Comparison of ENCODE assay signal across 31 cellular contexts in genomic region chr2:209181984-209182383, GRCh38.
"Had no signal": no experiment of that assay in that cellular context is flagged by ENCODE, and none has a peak within 500 bp of the region (broad histone marks: within the 10 kb centered on the region; RNA-seq: fewer than 3 reads in every experiment).

No MANE protein-coding gene starts in this region.

- H3K4me1 Mint-ChIP-seq: naive B cell; naive thymus-derived CD8-positive, alpha-beta T cell; nephron progenitor cell; neural crest cell; stimulated activated memory B cell treated with anti-CD40 and anti-IgM and Interleukin-4, amounts not matched to agents 10 μg/mL and 1 μg/mL and 100 μg/mL, for 72 hours; stimulated activated naive CD8-positive, alpha-beta T cell treated with anti-CD3 and anti-CD28 coated beads, Interleukin-15, amount 100 ng/mL, for 72 hours had no signal

- ATAC-seq: naive thymus-derived CD8-positive, alpha-beta T cell; natural killer cell treated with Interleukin-12 subunit alpha and Interleukin-12 subunit beta and Interleukin-15 and Interleukin-18, amount 100 ng/mL, for 72 hours; psoas muscle; right cardiac atrium; right lobe of liver; stimulated activated memory B cell treated with anti-CD40 and anti-IgM and Interleukin-4, amounts not matched to agents 10 μg/mL and 1 μg/mL and 100 μg/mL, for 72 hours; stimulated activated naive CD8-positive, alpha-beta T cell treated with anti-CD3 and anti-CD28 coated beads, Interleukin-15, amount 100 ng/mL, for 72 hours; stimulated activated naive CD8-positive, alpha-beta T cell treated with anti-CD3 and anti-CD28 coated beads, Interleukin-15, Interleukin-2, amounts not matched to agents 100 U/mL and 50 U/mL, for 24 hours had no signal

- H3K36me3 ChIP-seq: neutrophil, ovary, right lobe of liver, sigmoid colon, suprapubic skin, tibial artery, upper lobe of left lung, uterus had no signal

- H3K36me3 Mint-ChIP-seq: naive B cell; naive thymus-derived CD8-positive, alpha-beta T cell; stimulated activated memory B cell treated with anti-CD40 and anti-IgM and Interleukin-4, amounts not matched to agents 10 μg/mL and 1 μg/mL and 100 μg/mL, for 72 hours had no signal

- H3K27ac Mint-ChIP-seq: naive B cell; naive thymus-derived CD8-positive, alpha-beta T cell; natural killer cell treated with Interleukin-12 subunit alpha and Interleukin-12 subunit beta and Interleukin-15 and Interleukin-18, amount 100 ng/mL, for 72 hours; nephron progenitor cell; progenitor cell of endocrine pancreas; stimulated activated memory B cell treated with anti-CD40 and anti-IgM and Interleukin-4, amounts not matched to agents 10 μg/mL and 1 μg/mL and 100 μg/mL, for 72 hours; stimulated activated naive CD8-positive, alpha-beta T cell treated with anti-CD3 and anti-CD28 coated beads, Interleukin-15, amount 100 ng/mL, for 72 hours had no signal

- H3K79me2 ChIP-seq: parathyroid adenoma had no signal

- H3K4me3 ChIP-seq: ovary, psoas muscle, right lobe of liver, sigmoid colon, suprapubic skin, testis, tibial artery, upper lobe of left lung, uterus had no signal

- FAIRE-seq: small intestine had no signal

- H3K9me3 ChIP-seq: neutrophil, ovary, psoas muscle, right lobe of liver, sigmoid colon, suprapubic skin, testis, tibial artery, upper lobe of left lung, uterus had no signal

- H3K27me3 ChIP-seq: neutrophil, ovary, right lobe of liver, sigmoid colon, suprapubic skin, testis, tibial artery, upper lobe of left lung, uterus had no signal

- H3K27ac ChIP-seq: neutrophil, ovary, parathyroid adenoma, psoas muscle, right lobe of liver, sigmoid colon, suprapubic skin, testis, tibial artery, upper lobe of left lung, uterus had no signal

- DNase-seq: naive B cell; naive thymus-derived CD8-positive, alpha-beta T cell; nephron progenitor cell; nucleus accumbens; ovary; posterior cingulate gyrus; psoas muscle; right cardiac atrium; right lobe of liver; sigmoid colon; small intestine; stimulated activated CD4-positive, alpha-beta T cell treated with anti-CD3 and anti-CD28 coated beads, Interleukin-15, amount 100 ng/mL, for 24 hours; stimulated activated CD4-positive, alpha-beta T cell treated with anti-CD3 and anti-CD28 coated beads, Interleukin-2, amount 100 ng/mL, for 24 hours; stimulated activated CD4-positive, alpha-beta T cell treated with anti-CD3 and anti-CD28 coated beads, Interleukin-2, amount 100 ng/mL, for 48 hours; stimulated activated CD4-positive, alpha-beta T cell treated with anti-CD3 and anti-CD28 coated beads, Interleukin-4, amount 100 ng/mL, for 24 hours; stimulated activated naive CD4-positive, alpha-beta T cell; stimulated activated naive CD8-positive, alpha-beta T cell treated with anti-CD3 and anti-CD28 coated beads, Interleukin-15, amount 100 ng/mL, for 72 hours; stimulated activated naive CD8-positive, alpha-beta T cell treated with anti-CD3 and anti-CD28 coated beads, Interleukin-15, Interleukin-2, amounts not matched to agents 100 U/mL and 50 U/mL, for 24 hours; substantia nigra; testis; tibial artery; trophoblast cell; upper lobe of left lung; uterus had no signal

- H2AFZ ChIP-seq: parathyroid adenoma had no signal

- H3K9ac ChIP-seq: parathyroid adenoma had no signal

- H3K4me1 ChIP-seq: parathyroid adenoma, psoas muscle, right lobe of liver, sigmoid colon, suprapubic skin, testis, tibial artery, upper lobe of left lung, uterus had no signal

- H3K4me3 Mint-ChIP-seq: naive B cell; naive thymus-derived CD8-positive, alpha-beta T cell; natural killer cell treated with Interleukin-12 subunit alpha and Interleukin-12 subunit beta and Interleukin-15 and Interleukin-18, amount 100 ng/mL, for 72 hours; nephron progenitor cell; neural crest cell; stimulated activated memory B cell treated with anti-CD40 and anti-IgM and Interleukin-4, amounts not matched to agents 10 μg/mL and 1 μg/mL and 100 μg/mL, for 72 hours; stimulated activated naive CD8-positive, alpha-beta T cell treated with anti-CD3 and anti-CD28 coated beads, Interleukin-15, amount 100 ng/mL, for 72 hours had no signal
